In genomic region chr6:107459283-107460073, GRCh38 we compare ENCODE assay signal across 1 cellular context.
TF ChIP-seq lines count a peak whose summit lies in the region.

A gene with protein sequence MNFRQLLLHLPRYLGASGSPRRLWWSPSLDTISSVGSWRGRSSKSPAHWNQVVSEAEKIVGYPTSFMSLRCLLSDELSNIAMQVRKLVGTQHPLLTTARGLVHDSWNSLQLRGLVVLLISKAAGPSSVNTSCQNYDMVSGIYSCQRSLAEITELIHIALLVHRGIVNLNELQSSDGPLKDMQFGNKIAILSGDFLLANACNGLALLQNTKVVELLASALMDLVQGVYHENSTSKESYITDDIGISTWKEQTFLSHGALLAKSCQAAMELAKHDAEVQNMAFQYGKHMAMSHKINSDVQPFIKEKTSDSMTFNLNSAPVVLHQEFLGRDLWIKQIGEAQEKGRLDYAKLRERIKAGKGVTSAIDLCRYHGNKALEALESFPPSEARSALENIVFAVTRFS (minus strand): TSS chr6:107459564. CDS start chr6:107459285, 279 bp downstream.

TF ChIP-seq in K562, 482 proteins besides CTCF, POLR2A, EP300 and RAD21 (continued from another document and continues in another):
- TF ChIP-seq, protein P1, sequence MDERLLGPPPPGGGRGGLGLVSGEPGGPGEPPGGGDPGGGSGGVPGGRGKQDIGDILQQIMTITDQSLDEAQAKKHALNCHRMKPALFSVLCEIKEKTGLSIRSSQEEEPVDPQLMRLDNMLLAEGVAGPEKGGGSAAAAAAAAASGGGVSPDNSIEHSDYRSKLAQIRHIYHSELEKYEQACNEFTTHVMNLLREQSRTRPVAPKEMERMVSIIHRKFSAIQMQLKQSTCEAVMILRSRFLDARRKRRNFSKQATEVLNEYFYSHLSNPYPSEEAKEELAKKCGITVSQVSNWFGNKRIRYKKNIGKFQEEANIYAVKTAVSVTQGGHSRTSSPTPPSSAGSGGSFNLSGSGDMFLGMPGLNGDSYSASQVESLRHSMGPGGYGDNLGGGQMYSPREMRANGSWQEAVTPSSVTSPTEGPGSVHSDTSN (CRISPR knock-in tag; IDR thresholded peaks at IDR 0.05; ENCODE audit: low read depth), result no peak
- TF ChIP-seq, protein P1 (tag; conservative IDR thresholded peaks at IDR 0.05; ENCODE audit: low read depth), result no peak
- no peak for TF ChIP-seq KLF6 (CRISPR knock-in tag; IDR thresholded peaks at IDR 0.05; ENCODE audit: borderline replicate concordance)
- peak; percentile 82 for TF ChIP-seq POLR2B (IDR thresholded peaks at IDR 0.05; ENCODE audit: low read depth, partially characterized antibody)
- TF ChIP-seq TOE1 (IDR thresholded peaks at IDR 0.05; ENCODE audit: borderline replicate concordance), result no peak
- no peak for TF ChIP-seq TOE1 (CRISPR knock-in tag; IDR thresholded peaks at IDR 0.05; ENCODE audit: borderline replicate concordance, low read depth)
- no peak for TF ChIP-seq HSF4 (CRISPR knock-in tag; IDR thresholded peaks at IDR 0.05; ENCODE audit: borderline replicate concordance)
- TF ChIP-seq L3MBTL2 (IDR thresholded peaks at IDR 0.05), result peak; percentile 92
- peak; percentile 95 for TF ChIP-seq POLR2G (IDR thresholded peaks at IDR 0.05; ENCODE audit: low read depth, low read length)
- peak; percentile 97 for TF ChIP-seq KDM5B (IDR thresholded peaks at IDR 0.05; ENCODE audit: insufficient replicate concordance, low read depth, low read length)
- no peak; the same call in 1 of the 2 replicates for TF ChIP-seq SMARCE1 (IDR thresholded peaks at IDR 0.05)
- TF ChIP-seq JUND (IDR thresholded peaks at IDR 0.05; ENCODE audit: borderline replicate concordance, low read depth, low read length), result peak; percentile 22; the same call in 1 of the 2 replicates
- peak; percentile 11; the same call in 1 of the 3 replicates for TF ChIP-seq JUND (tag; IDR thresholded peaks at IDR 0.05; ENCODE audit: borderline replicate concordance, low read depth, low read length)
- no peak for TF ChIP-seq PPARD (CRISPR knock-in tag; IDR thresholded peaks at IDR 0.05)
- no peak for TF ChIP-seq GTF2A2 (tag; IDR thresholded peaks at IDR 0.05)
- no peak for TF ChIP-seq SMAD2 (IDR thresholded peaks at IDR 0.05; ENCODE audit: low read depth, low read length)
- no peak for TF ChIP-seq HOXB6 (CRISPR knock-in tag; IDR thresholded peaks at IDR 0.05; ENCODE audit: borderline replicate concordance)
- no peak for TF ChIP-seq SRSF9 (IDR thresholded peaks at IDR 0.05; ENCODE audit: borderline replicate concordance, low read depth, low read length)
- TF ChIP-seq ZNF551 (CRISPR knock-in tag; IDR thresholded peaks at IDR 0.05), result no peak
- 0 out of 2 replicates have a peak, but pooled peaks have one; percentile 11 for TF ChIP-seq PHB2 (IDR thresholded peaks at IDR 0.05; ENCODE audit: low read depth)
- no peak for TF ChIP-seq GTF2B (IDR thresholded peaks at IDR 0.05; ENCODE audit: extremely low read depth, insufficient read length)
- TF ChIP-seq KAT2B (IDR thresholded peaks at IDR 0.05; ENCODE audit: low read depth, low read length), result no peak
- 0 out of 2 replicates have a peak, but pooled peaks have one; percentile 37 for TF ChIP-seq ZNF431 (CRISPR knock-in tag; IDR thresholded peaks at IDR 0.05)
- no peak for TF ChIP-seq ASH1L (IDR thresholded peaks at IDR 0.05; ENCODE audit: borderline replicate concordance, low read depth, partially characterized antibody)
- no peak for TF ChIP-seq BCL6 (CRISPR knock-in tag; IDR thresholded peaks at IDR 0.05)
- peak; percentile 62 for TF ChIP-seq CREB1 (IDR thresholded peaks at IDR 0.05)
- peak; percentile 60 for TF ChIP-seq CREB1 (CRISPR knock-in tag; IDR thresholded peaks at IDR 0.05)
- TF ChIP-seq ZFX (CRISPR knock-in tag; IDR thresholded peaks at IDR 0.05), result peak; percentile 97
- peak; percentile 36; the same call in 1 of the 2 replicates for TF ChIP-seq ZNF263 (CRISPR knock-in tag; IDR thresholded peaks at IDR 0.05; ENCODE audit: borderline replicate concordance)
- TF ChIP-seq ETV6 (IDR thresholded peaks at IDR 0.05; ENCODE audit: borderline replicate concordance in 1 of 2, low read depth in 2 of 2, low read length in 1 of 2), result no peak
- no peak for TF ChIP-seq ETV6 (CRISPR knock-in tag; IDR thresholded peaks at IDR 0.05; ENCODE audit: borderline replicate concordance)
- TF ChIP-seq NUFIP1 (IDR thresholded peaks at IDR 0.05; ENCODE audit: partially characterized antibody), result no peak
- TF ChIP-seq ZNF57 (CRISPR knock-in tag; IDR thresholded peaks at IDR 0.05), result no peak
- TF ChIP-seq, protein P2, sequence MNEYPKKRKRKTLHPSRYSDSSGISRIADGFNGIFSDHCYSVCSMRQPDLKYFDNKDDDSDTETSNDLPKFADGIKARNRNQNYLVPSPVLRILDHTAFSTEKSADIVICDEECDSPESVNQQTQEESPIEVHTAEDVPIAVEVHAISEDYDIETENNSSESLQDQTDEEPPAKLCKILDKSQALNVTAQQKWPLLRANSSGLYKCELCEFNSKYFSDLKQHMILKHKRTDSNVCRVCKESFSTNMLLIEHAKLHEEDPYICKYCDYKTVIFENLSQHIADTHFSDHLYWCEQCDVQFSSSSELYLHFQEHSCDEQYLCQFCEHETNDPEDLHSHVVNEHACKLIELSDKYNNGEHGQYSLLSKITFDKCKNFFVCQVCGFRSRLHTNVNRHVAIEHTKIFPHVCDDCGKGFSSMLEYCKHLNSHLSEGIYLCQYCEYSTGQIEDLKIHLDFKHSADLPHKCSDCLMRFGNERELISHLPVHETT (CRISPR knock-in tag; conservative IDR thresholded peaks at IDR 0.05 in 1 of 2, IDR thresholded peaks at IDR 0.05 in 1 of 2), result peak in 1 of 2 experiments; percentile 70; a peak in 2 of 4 replicates
- TF ChIP-seq ELF2 (CRISPR knock-in tag; IDR thresholded peaks at IDR 0.05), result no peak
- peak; percentile 86 for TF ChIP-seq GTF2E2 (tag; IDR thresholded peaks at IDR 0.05)
- no peak for TF ChIP-seq WHSC1 (IDR thresholded peaks at IDR 0.05; ENCODE audit: low read length)
- no peak for TF ChIP-seq KDM2B (CRISPR knock-in tag; IDR thresholded peaks at IDR 0.05)
- TF ChIP-seq CSDE1 (IDR thresholded peaks at IDR 0.05), result no peak
- peak; percentile 51; the same call in 1 of the 2 replicates for TF ChIP-seq LCOR (CRISPR knock-in tag; IDR thresholded peaks at IDR 0.05)
- no peak for TF ChIP-seq SRSF1 (IDR thresholded peaks at IDR 0.05; ENCODE audit: low read depth, low read length)
- TF ChIP-seq, protein P3, sequence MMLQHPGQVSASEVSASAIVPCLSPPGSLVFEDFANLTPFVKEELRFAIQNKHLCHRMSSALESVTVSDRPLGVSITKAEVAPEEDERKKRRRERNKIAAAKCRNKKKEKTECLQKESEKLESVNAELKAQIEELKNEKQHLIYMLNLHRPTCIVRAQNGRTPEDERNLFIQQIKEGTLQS (IDR thresholded peaks at IDR 0.05), result no peak
- TF ChIP-seq, protein P3 (CRISPR knock-in tag; conservative IDR thresholded peaks at IDR 0.05), result no peak
- TF ChIP-seq ZNF408 (CRISPR knock-in tag; IDR thresholded peaks at IDR 0.05; ENCODE audit: low read depth), result no peak
- TF ChIP-seq, protein P4, sequence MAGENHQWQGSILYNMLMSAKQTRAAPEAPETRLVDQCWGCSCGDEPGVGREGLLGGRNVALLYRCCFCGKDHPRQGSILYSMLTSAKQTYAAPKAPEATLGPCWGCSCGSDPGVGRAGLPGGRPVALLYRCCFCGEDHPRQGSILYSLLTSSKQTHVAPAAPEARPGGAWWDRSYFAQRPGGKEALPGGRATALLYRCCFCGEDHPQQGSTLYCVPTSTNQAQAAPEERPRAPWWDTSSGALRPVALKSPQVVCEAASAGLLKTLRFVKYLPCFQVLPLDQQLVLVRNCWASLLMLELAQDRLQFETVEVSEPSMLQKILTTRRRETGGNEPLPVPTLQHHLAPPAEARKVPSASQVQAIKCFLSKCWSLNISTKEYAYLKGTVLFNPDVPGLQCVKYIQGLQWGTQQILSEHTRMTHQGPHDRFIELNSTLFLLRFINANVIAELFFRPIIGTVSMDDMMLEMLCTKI (IDR thresholded peaks at IDR 0.05; ENCODE audit: partially characterized antibody), result no peak
- no peak for TF ChIP-seq CHD7 (IDR thresholded peaks at IDR 0.05; ENCODE audit: low read depth, low read length)
- TF ChIP-seq ESRRB (CRISPR knock-in tag; IDR thresholded peaks at IDR 0.05; ENCODE audit: borderline replicate concordance), result no peak
- TF ChIP-seq HNRNPLL (IDR thresholded peaks at IDR 0.05; ENCODE audit: low read depth, low read length, poor library complexity, severe bottlenecking), result peak; percentile 44
- TF ChIP-seq SNRNP70 (optimal IDR thresholded peaks at IDR 0.05; ENCODE audit: low read depth, low read length), result no peak
